ENCODE assay signal across 28 cellular contexts in the genomic region with DNA sequence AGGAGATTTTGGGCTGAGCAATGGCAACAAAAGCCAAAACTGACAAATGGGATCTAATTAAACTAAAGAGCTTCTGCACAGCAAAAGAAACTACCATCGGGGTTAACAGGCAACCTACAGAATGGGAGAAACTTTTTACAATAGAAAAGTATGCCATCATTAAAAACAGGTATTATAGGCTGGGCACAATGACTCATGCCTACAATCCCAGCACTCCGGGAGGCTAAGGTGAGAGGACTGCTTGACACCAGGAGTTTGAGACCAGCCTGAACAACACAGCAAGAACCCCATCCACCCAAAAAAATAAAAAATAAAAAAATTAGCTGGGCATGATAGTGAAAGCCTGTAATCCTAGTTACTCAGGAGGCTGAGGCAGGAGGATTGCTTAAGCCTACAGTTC.
"Had no signal": no experiment of that assay in that cellular context is flagged by ENCODE, and none has a peak within 500 bp of the region (broad histone marks: within the 10 kb centered on the region; RNA-seq: fewer than 3 reads in every experiment).

No MANE protein-coding gene starts in this region.

- H3K27ac ChIP-seq: brain microvascular endothelial cell, coronary artery, dorsolateral prefrontal cortex, esophagus muscularis mucosa, gastroesophageal sphincter, heart right ventricle had no signal

- H3K9me3 ChIP-seq: esophagus muscularis mucosa, gastroesophageal sphincter, heart right ventricle had no signal

- H3K4me3 ChIP-seq: coronary artery, dorsolateral prefrontal cortex, esophagus muscularis mucosa, gastroesophageal sphincter, heart right ventricle had no signal

- H3K27ac Mint-ChIP-seq: activated CD8-positive, alpha-beta T cell treated with anti-CD3 and anti-CD28 coated beads for 36 hours; activated naive CD8-positive, alpha-beta T cell; activated T-helper 17 cell treated with anti-CD3 and anti-CD28 coated beads, Interleukin-2, amount 50 U/mL, for 72 hours; dendritic cell treated with granulocyte-macrophage colony-stimulating factor and Interleukin-4, amounts not matched to agents 40 ng/mL and 50 ng/mL, for 4 days; endodermal cell had no signal

- H3K36me3 ChIP-seq: brain microvascular endothelial cell had no signal

- ATAC-seq: activated CD8-positive, alpha-beta T cell treated with anti-CD3 and anti-CD28 coated beads for 36 hours; activated T-cell treated with anti-CD3 and anti-CD28 coated beads, Interleukin-2, amount 50 U/mL, for 4 hours; activated T-helper 17 cell treated with anti-CD3 and anti-CD28 coated beads, Interleukin-2, amount 50 U/mL, for 72 hours; gastroesophageal sphincter; heart right ventricle had no signal

- H3K27me3 ChIP-seq: brain microvascular endothelial cell, dorsolateral prefrontal cortex, esophagus muscularis mucosa, gastroesophageal sphincter, heart right ventricle had no signal

- H3K4me1 Mint-ChIP-seq: central memory CD8-positive, alpha-beta T cell had no signal

- H3K27me3 Mint-ChIP-seq: activated CD8-positive, alpha-beta T cell treated with anti-CD3 and anti-CD28 coated beads for 36 hours; activated naive CD8-positive, alpha-beta T cell; activated T-helper 17 cell treated with anti-CD3 and anti-CD28 coated beads, Interleukin-2, amount 50 U/mL, for 72 hours; central memory CD8-positive, alpha-beta T cell; dendritic cell treated with granulocyte-macrophage colony-stimulating factor and Interleukin-4, amounts not matched to agents 40 ng/mL and 50 ng/mL, for 4 days had no signal

- H3K9me3 Mint-ChIP-seq: activated CD8-positive, alpha-beta T cell treated with anti-CD3 and anti-CD28 coated beads for 36 hours; activated T-cell treated with anti-CD3 and anti-CD28 coated beads, Interleukin-2, amount 50 U/mL, for 4 hours; activated T-helper 17 cell treated with anti-CD3 and anti-CD28 coated beads, Interleukin-2, amount 50 U/mL, for 72 hours; central memory CD8-positive, alpha-beta T cell; dendritic cell treated with granulocyte-macrophage colony-stimulating factor and Interleukin-4, amounts not matched to agents 40 ng/mL and 50 ng/mL, for 4 days had no signal

- DNase-seq: activated CD4-positive, alpha-beta T cell treated with anti-CD3 and anti-CD28 coated beads for 48 hours; activated CD4-positive, alpha-beta T cell treated with anti-CD3 and anti-CD28 coated beads, Interleukin-2, amount 50 U/mL, for 1 hour; activated CD4-positive, alpha-beta T cell treated with anti-CD3 and anti-CD28 coated beads, Interleukin-2, amount 50 U/mL, for 48 hours; activated CD4-positive, CD25-positive, alpha-beta regulatory T cell; activated CD8-positive, alpha-beta memory T cell treated with anti-CD3 and anti-CD28 coated beads for 24 hours; activated CD8-positive, alpha-beta T cell treated with anti-CD3 and anti-CD28 coated beads for 36 hours; activated effector memory CD4-positive, alpha-beta T cell treated with Interleukin-2 at 50 U/mL for 16 hours; activated gamma-delta T cell treated with Interleukin-2 at 50 U/mL for 16 hours; activated naive CD4-positive, alpha-beta T cell treated with anti-CD3 and anti-CD28 coated beads, Interleukin-2, amount 50 U/mL, for 16 hours; activated naive CD4-positive, alpha-beta T cell treated with Interleukin-2 at 50 U/mL for 16 hours; activated T-cell treated with anti-CD3 and anti-CD28 coated beads, Interleukin-2, amount 50 U/mL, for 4 hours; amniotic stem cell; anterior cingulate cortex; brain microvascular endothelial cell; dorsolateral prefrontal cortex; effector memory CD4-positive, alpha-beta T cell; endodermal cell; erythroblast; foreskin melanocyte; heart right ventricle; T-helper 2 cell had no signal

- H3K4me3 Mint-ChIP-seq: activated CD8-positive, alpha-beta T cell treated with anti-CD3 and anti-CD28 coated beads for 36 hours; activated naive CD8-positive, alpha-beta T cell; activated T-cell treated with anti-CD3 and anti-CD28 coated beads, Interleukin-2, amount 50 U/mL, for 4 hours; activated T-helper 17 cell treated with anti-CD3 and anti-CD28 coated beads, Interleukin-2, amount 50 U/mL, for 72 hours; central memory CD8-positive, alpha-beta T cell; dendritic cell treated with granulocyte-macrophage colony-stimulating factor and Interleukin-4, amounts not matched to agents 40 ng/mL and 50 ng/mL, for 4 days; endodermal cell had no signal
